ENCODE assay signal across 1 cellular context in genomic region chr7:23298885-23299769, GRCh38.
A peak's percentile ranks its signal among the peaks of the same experiment; 100 is the strongest.
TF ChIP-seq lines count a peak whose summit lies in the region.

MALSU1 (plus strand) TSS chr7:23299339; CDS start chr7:23299353, 14 bp downstream.

TF ChIP-seq in K562, 482 proteins besides CTCF, POLR2A, EP300 and RAD21 (continued from another document and continues in another):
- TF ChIP-seq ZBTB12 (CRISPR knock-in tag; IDR thresholded peaks at IDR 0.05) (peak; percentile 67; the same call in 1 of the 2 replicates), OTX1 (CRISPR knock-in tag; IDR thresholded peaks at IDR 0.05) (peak; percentile 85), TCFL5 (CRISPR knock-in tag; conservative IDR thresholded peaks at IDR 0.05) (no peak), VEZF1 (CRISPR knock-in tag; IDR thresholded peaks at IDR 0.05) (no peak), FOSL1 (tag; conservative IDR thresholded peaks at IDR 0.05) (no peak), FOXA3 (CRISPR knock-in tag; conservative IDR thresholded peaks at IDR 0.05 in 1 of 2, IDR thresholded peaks at IDR 0.05 in 1 of 2) (no peak), EP400 (IDR thresholded peaks at IDR 0.05) (peak; percentile 93), TBP (optimal IDR thresholded peaks at IDR 0.05; ENCODE audit: low read depth, low read length) (peak; percentile 77), ZNF655 (CRISPR knock-in tag; IDR thresholded peaks at IDR 0.05) (no peak), NR2C1 (IDR thresholded peaks at IDR 0.05) (peak; percentile 98), NR2C1 (tag; IDR thresholded peaks at IDR 0.05) (peak; percentile 98), CEBPG (CRISPR knock-in tag; IDR thresholded peaks at IDR 0.05) (no peak; the same call in 1 of the 2 replicates), CEBPG (tag; conservative IDR thresholded peaks at IDR 0.05 in 1 of 2, IDR thresholded peaks at IDR 0.05 in 1 of 2) (no peak), ZNF398 (CRISPR knock-in tag; IDR thresholded peaks at IDR 0.05) (no peak), RBM15 (IDR thresholded peaks at IDR 0.05; ENCODE audit: insufficient read depth, low read length) (no peak), SAFB (IDR thresholded peaks at IDR 0.05; ENCODE audit: borderline replicate concordance, low read depth, low read length) (peak; percentile 84), CCAR2 (IDR thresholded peaks at IDR 0.05; ENCODE audit: low read depth, low read length) (no peak), PRMT5 (CRISPR knock-in tag; IDR thresholded peaks at IDR 0.05) (no peak), SIRT6 (IDR thresholded peaks at IDR 0.05; ENCODE audit: low read depth, low read length) (no peak), ZNF24 (IDR thresholded peaks at IDR 0.05) (no peak), POLR2AphosphoS5 (IDR thresholded peaks at IDR 0.05; ENCODE audit: control insufficient read depth, insufficient read depth, low read depth, low read length) (peak; percentile 79), HNRNPK (IDR thresholded peaks at IDR 0.05; ENCODE audit: low read depth, low read length, poor library complexity, severe bottlenecking) (no peak), ZNF609 (CRISPR knock-in tag; IDR thresholded peaks at IDR 0.05; ENCODE audit: borderline replicate concordance) (no peak), ZNF518B (CRISPR knock-in tag; IDR thresholded peaks at IDR 0.05) (no peak), ARID2 (IDR thresholded peaks at IDR 0.05) (no peak), SNIP1 (IDR thresholded peaks at IDR 0.05; ENCODE audit: low read depth) (no peak; the same call in 1 of the 2 replicates), MEF2A (IDR thresholded peaks at IDR 0.05; ENCODE audit: control insufficient read depth, low read depth, low read length) (no peak), XRCC3 (IDR thresholded peaks at IDR 0.05) (no peak), SFPQ (IDR thresholded peaks at IDR 0.05; ENCODE audit: low read depth, low read length) (no peak), BCOR (IDR thresholded peaks at IDR 0.05) (no peak), ZNF263 (CRISPR knock-in tag; IDR thresholded peaks at IDR 0.05; ENCODE audit: borderline replicate concordance) (peak; percentile 67; the same call in 1 of the 2 replicates), THAP12 (CRISPR knock-in tag; IDR thresholded peaks at IDR 0.05) (0 out of 2 replicates have a peak, but pooled peaks have one; percentile 25), MXI1 (IDR thresholded peaks at IDR 0.05; ENCODE audit: low read depth, low read length) (peak; percentile 35; the same call in 1 of the 2 replicates), ZBTB43 (CRISPR knock-in tag; IDR thresholded peaks at IDR 0.05) (no peak), RBM17 (IDR thresholded peaks at IDR 0.05; ENCODE audit: borderline replicate concordance, low read depth, low read length) (no peak), NEUROD1 (IDR thresholded peaks at IDR 0.05; ENCODE audit: borderline replicate concordance, low read depth, low read length, partially characterized antibody) (no peak), E2F1 (CRISPR knock-in tag; IDR thresholded peaks at IDR 0.05) (no peak; the same call in none of the 2 replicates), ZBTB1 (CRISPR knock-in tag; IDR thresholded peaks at IDR 0.05; ENCODE audit: borderline replicate concordance, low read depth) (peak; percentile 84), TEAD2 (tag; IDR thresholded peaks at IDR 0.05) (no peak)
